8 cellular contexts compared by ENCODE assay signal in the genomic region with DNA sequence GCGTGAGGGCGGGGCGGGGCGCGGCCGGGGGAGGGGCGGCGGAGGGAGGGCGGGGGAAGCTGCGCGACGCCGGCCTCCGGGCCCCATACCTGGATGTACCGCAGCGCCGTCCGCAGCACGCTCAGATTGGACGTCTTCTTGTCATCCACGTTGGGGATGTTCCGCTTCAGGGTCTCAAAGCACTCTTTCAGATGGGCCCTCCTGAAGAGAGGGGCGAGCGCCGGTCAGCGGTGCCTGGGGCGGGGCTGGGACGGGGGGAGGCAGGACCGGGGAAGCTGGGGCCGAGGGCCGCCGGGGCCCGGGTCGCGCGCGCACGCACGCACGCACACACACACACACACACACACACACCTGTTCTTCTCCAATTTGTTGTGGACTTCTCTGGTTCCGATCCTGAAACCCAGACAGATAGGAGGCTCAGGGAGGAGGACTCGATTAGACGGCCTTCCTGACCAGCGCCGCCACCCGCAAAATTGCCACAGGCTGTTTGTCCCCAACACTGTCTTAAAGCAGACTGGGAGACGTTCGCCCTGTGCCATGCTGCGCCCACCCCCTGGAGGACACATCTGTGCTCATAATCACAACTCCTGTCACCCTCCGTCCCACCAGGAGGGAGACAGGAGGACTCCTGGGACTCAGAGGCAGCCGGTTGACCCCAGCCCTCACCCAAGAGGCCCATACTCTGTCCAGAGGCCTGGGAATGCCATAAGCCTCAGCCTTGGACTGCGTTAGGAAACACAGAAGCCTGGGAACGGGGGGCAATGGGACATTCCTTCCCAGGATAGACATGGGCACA. TPM values are rescaled to one million over a fixed set of nuclear protein-coding genes. Genes with fewer than 3 reads are reported as not detected.
A peak's percentile ranks its signal among the peaks of the same experiment; 100 is the strongest.
DNase-seq lines count a peak whose midpoint lies in the region; ATAC-seq and TF ChIP-seq lines count a peak whose summit lies in the region.

No MANE protein-coding gene starts in this region.

- H3K79me2 ChIP-seq in DND-41 (ENCODE audit: insufficient read depth, low read length), result peaks cover 59% of the 10 kb centered on the region

- WGBS in ovary, 3 donors, result 22 to 25% (median 25%) methylated on average over 38 to 53 of the region's 53 CpGs

- DNase-seq in DND-41 (no peak), epithelial cell of prostate (ENCODE audit: low read depth, low spot score) (no peak), ovary (peak in 2 of 5 donors; percentile 40 to 64), DMS114 treated with DMSO at 0.1 percent for 48 hours (lab: John Stamatoyannopoulos, UW; ENCODE audit: unreplicated experiment) (no peak), mucosa of gallbladder (ENCODE audit: low spot score) (no peak), NCI-H146 (lab: John Stamatoyannopoulos, UW) (no peak), kidney tubule cell (ENCODE audit: low spot score) (no peak)

- TF ChIP-seq EP300 in ovary (IDR thresholded peaks at IDR 0.05), result no peak

- peak overlapping the region; percentile 72 for H3K4me2 ChIP-seq in DND-41 (ENCODE audit: insufficient read depth, low read length)

- H3K9me3 ChIP-seq in DND-41 (ENCODE audit: insufficient read depth, low read length, severe bottlenecking) (no peaks in the 10 kb centered on the region), ovary (no peaks in the 10 kb centered on the region)

- H4K20me1 ChIP-seq in DND-41 (ENCODE audit: insufficient read depth, low read length), result peaks cover 63% of the 10 kb centered on the region

- no peak for ATAC-seq in DND-41 (ENCODE audit: insufficient read depth, low read depth)

- no peak for TF ChIP-seq POLR2A in ovary (IDR thresholded peaks at IDR 0.05)

- no peaks in the 10 kb centered on the region for H3K27me3 ChIP-seq in DND-41 (ENCODE audit: insufficient read depth, low read length, poor library complexity)
- no peaks in the 10 kb centered on the region for H3K27me3 ChIP-seq in ovary

- 0 out of 2 replicates have a peak overlapping the region, but pooled peaks have one; percentile 53 for H2AFZ ChIP-seq in DND-41 (ENCODE audit: low read depth, low read length)

- H3K36me3 ChIP-seq in DND-41 (ENCODE audit: insufficient read depth, low read length) (peaks cover 4% of the 10 kb centered on the region; the same call in 1 of the 2 replicates), ovary (no peaks in the 10 kb centered on the region)

- intact Hi-C loops in ovary (cut with DNase I), result no loop called here

- peaks cover 36% of the 10 kb centered on the region for H3K4me1 ChIP-seq in DND-41 (ENCODE audit: insufficient read depth, low read length)
- peaks cover 35% of the 10 kb centered on the region for H3K4me1 ChIP-seq in ovary (ENCODE audit: insufficient read depth)

- TF ChIP-seq CTCF in DND-41 (IDR thresholded peaks at IDR 0.05; ENCODE audit: borderline replicate concordance, extremely low read depth, low read length, poor library complexity, severe bottlenecking) (no peak), ovary (IDR thresholded peaks at IDR 0.05) (no peak)

- H3K27ac ChIP-seq in DND-41 (ENCODE audit: low read length), result no peak overlapping the region
- peak overlapping the region; percentile 96 for H3K27ac ChIP-seq in epithelial cell of prostate
- peak overlapping the region; percentile 84 to 99 for H3K27ac ChIP-seq in ovary

- H3K4me3 ChIP-seq in DND-41 (ENCODE audit: low read depth in 1 of 2, low read length in 2 of 2), result peak overlapping the region in 1 of 2 experiments; percentile 47; a peak in 1 of 4 replicates
- peak overlapping the region; percentile 50 for H3K4me3 ChIP-seq in ovary

- H3K9ac ChIP-seq in DND-41 (ENCODE audit: low read depth, low read length), result no peak overlapping the region

TF ChIP-seq in PFSK-1, 5 proteins besides CTCF, POLR2A, EP300 and RAD21:
- TF ChIP-seq, protein P1, sequence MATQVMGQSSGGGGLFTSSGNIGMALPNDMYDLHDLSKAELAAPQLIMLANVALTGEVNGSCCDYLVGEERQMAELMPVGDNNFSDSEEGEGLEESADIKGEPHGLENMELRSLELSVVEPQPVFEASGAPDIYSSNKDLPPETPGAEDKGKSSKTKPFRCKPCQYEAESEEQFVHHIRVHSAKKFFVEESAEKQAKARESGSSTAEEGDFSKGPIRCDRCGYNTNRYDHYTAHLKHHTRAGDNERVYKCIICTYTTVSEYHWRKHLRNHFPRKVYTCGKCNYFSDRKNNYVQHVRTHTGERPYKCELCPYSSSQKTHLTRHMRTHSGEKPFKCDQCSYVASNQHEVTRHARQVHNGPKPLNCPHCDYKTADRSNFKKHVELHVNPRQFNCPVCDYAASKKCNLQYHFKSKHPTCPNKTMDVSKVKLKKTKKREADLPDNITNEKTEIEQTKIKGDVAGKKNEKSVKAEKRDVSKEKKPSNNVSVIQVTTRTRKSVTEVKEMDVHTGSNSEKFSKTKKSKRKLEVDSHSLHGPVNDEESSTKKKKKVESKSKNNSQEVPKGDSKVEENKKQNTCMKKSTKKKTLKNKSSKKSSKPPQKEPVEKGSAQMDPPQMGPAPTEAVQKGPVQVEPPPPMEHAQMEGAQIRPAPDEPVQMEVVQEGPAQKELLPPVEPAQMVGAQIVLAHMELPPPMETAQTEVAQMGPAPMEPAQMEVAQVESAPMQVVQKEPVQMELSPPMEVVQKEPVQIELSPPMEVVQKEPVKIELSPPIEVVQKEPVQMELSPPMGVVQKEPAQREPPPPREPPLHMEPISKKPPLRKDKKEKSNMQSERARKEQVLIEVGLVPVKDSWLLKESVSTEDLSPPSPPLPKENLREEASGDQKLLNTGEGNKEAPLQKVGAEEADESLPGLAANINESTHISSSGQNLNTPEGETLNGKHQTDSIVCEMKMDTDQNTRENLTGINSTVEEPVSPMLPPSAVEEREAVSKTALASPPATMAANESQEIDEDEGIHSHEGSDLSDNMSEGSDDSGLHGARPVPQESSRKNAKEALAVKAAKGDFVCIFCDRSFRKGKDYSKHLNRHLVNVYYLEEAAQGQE (IDR thresholded peaks at IDR 0.05; ENCODE audit: insufficient read depth in 1 of 2, low read depth in 2 of 2, low read length in 2 of 2), result no peak
- 0 out of 2 replicates have a peak, but pooled peaks have one; percentile 25 for TF ChIP-seq SIN3A (IDR thresholded peaks at IDR 0.05; ENCODE audit: borderline replicate concordance, insufficient read depth, low read length)

RNA-seq across cellular contexts. Expression of a gene that starts 6.7 kb away (rescaled TPM):
- polyA plus RNA-seq in PFSK-1 (2012; ENCODE audit: insufficient read length, low read depth), result 34.8 TPM
- total RNA-seq in ovary (10 to 100 TPM in 6 of 7 donors, 1 to 10 TPM in 1; 5.4 to 37.0 (median 27.3) TPM), mucosa of gallbladder (44.0 TPM)
- polyA plus RNA-seq in ovary, result 10 to 100 TPM in 1 of 2 donors, 1 to 10 TPM in 1; 5.0 to 15.4 TPM

RNA-seq across cellular contexts. Expression of a gene that starts 56.9 kb away (rescaled TPM):
- polyA plus RNA-seq in PFSK-1 (2012; ENCODE audit: insufficient read length, low read depth), result 65.6 TPM
- total RNA-seq in ovary (10 to 100 TPM; 35.1 to 50.6 (median 45.9) TPM), mucosa of gallbladder (69.8 TPM)
- polyA plus RNA-seq in ovary, result 10 to 100 TPM in 1 of 2 donors, 1 to 10 TPM in 1; 9.3 to 42.0 TPM

RNA-seq across cellular contexts. Expression of a gene that starts 57.9 kb away (rescaled TPM):
- 123 TPM for polyA plus RNA-seq in PFSK-1 (2012; ENCODE audit: insufficient read length, low read depth)
- 10 to 100 TPM; 13.4 to 31.0 (median 23.7) TPM for total RNA-seq in ovary
- 10 to 100 TPM; 11.3 to 23.2 TPM for polyA plus RNA-seq in ovary
- total RNA-seq in mucosa of gallbladder, result 18.8 TPM
